Comparison of ENCODE assay signal across 13 cellular contexts in genomic region chr17:82120148-82120547, GRCh38. TPM values are rescaled to one million over a fixed set of nuclear protein-coding genes. Genes with fewer than 3 reads are reported as not detected.
DNase-seq lines count a peak whose midpoint lies in the region; ATAC-seq and TF ChIP-seq lines count a peak whose summit lies in the region.
"Had no signal": no experiment of that assay in that cellular context is flagged by ENCODE, and none has a peak within 500 bp of the region (broad histone marks: within the 10 kb centered on the region; RNA-seq: fewer than 3 reads in every experiment).

No MANE protein-coding gene starts in this region.

- H3K36me3 ChIP-seq in RWPE2 (ENCODE audit: low read depth) = peaks cover 14% of the 10 kb centered on the region

- H3K9me3 Mint-ChIP-seq in activated CD4-positive, alpha-beta T cell treated with anti-CD3 and anti-CD28 coated beads, Interleukin-2, amount 10 ng/mL, durations not matched to agents 24 days and 14 days = no peaks in the 10 kb centered on the region
- H3K9me3 Mint-ChIP-seq: effector memory CD8-positive, alpha-beta T cell had no signal

- TF ChIP-seq CTCF in RWPE2 (IDR thresholded peaks at IDR 0.05; ENCODE audit: poor library complexity, severe bottlenecking) = no peak
- no peak for TF ChIP-seq CTCF in astrocyte of the spinal cord (IDR thresholded peaks at IDR 0.05; ENCODE audit: low read depth, low read length)

- peak overlapping the region; percentile 45 for H3K27ac Mint-ChIP-seq in activated CD4-positive, alpha-beta T cell treated with anti-CD3 and anti-CD28 coated beads, Interleukin-2, amount 10 ng/mL, durations not matched to agents 24 days and 14 days
- H3K27ac Mint-ChIP-seq: effector memory CD8-positive, alpha-beta T cell had no signal

- peaks cover 10% of the 10 kb centered on the region for H3K36me3 Mint-ChIP-seq in activated CD4-positive, alpha-beta T cell treated with anti-CD3 and anti-CD28 coated beads, Interleukin-2, amount 10 ng/mL, durations not matched to agents 24 days and 14 days (ENCODE audit: low read depth)

- H3K4me1 Mint-ChIP-seq in activated CD4-positive, alpha-beta T cell treated with anti-CD3 and anti-CD28 coated beads, Interleukin-2, amount 10 ng/mL, durations not matched to agents 24 days and 14 days = peaks cover 24% of the 10 kb centered on the region

- H3K4me3 Mint-ChIP-seq in activated CD4-positive, alpha-beta T cell treated with anti-CD3 and anti-CD28 coated beads, Interleukin-2, amount 10 ng/mL, durations not matched to agents 24 days and 14 days = no peak overlapping the region
- H3K4me3 Mint-ChIP-seq: effector memory CD8-positive, alpha-beta T cell had no signal

- H3K27me3 Mint-ChIP-seq in activated CD4-positive, alpha-beta T cell treated with anti-CD3 and anti-CD28 coated beads, Interleukin-2, amount 10 ng/mL, durations not matched to agents 24 days and 14 days = no peaks in the 10 kb centered on the region
- H3K27me3 Mint-ChIP-seq: effector memory CD8-positive, alpha-beta T cell had no signal

- H3K4me3 ChIP-seq in RWPE2 (ENCODE audit: severe bottlenecking) (no peak overlapping the region), astrocyte of the spinal cord (ENCODE audit: low read depth, low read length) (no peak overlapping the region)

- no peaks in the 10 kb centered on the region for H3K9me3 ChIP-seq in RWPE2 (ENCODE audit: severe bottlenecking)

- peak; percentile 78 for DNase-seq in activated CD4-positive, alpha-beta T cell treated with anti-CD3 and anti-CD28 coated beads, Interleukin-2, amount 10 ng/mL, durations not matched to agents 24 days and 14 days
- no peak for DNase-seq in activated CD4-positive, alpha-beta T cell treated with anti-CD3 and anti-CD28 coated beads, Interleukin-2, amount 50 U/mL, for 4 hours
- DNase-seq in RWPE2 (ENCODE audit: low spot score) = no peak
- peak; percentile 37 for DNase-seq in astrocyte of the spinal cord (ENCODE audit: low read depth, low spot score)
- DNase-seq in renal cortical epithelial cell (ENCODE audit: low read depth) = peak; percentile 12
- DNase-seq in AML-193 (lab: John Stamatoyannopoulos, UW) = no peak
- no peak for DNase-seq in NCI-H2196 treated with DMSO at 0.1 percent for 48 hours (lab: John Stamatoyannopoulos, UW; ENCODE audit: unreplicated experiment)
- DNase-seq: DND-41; effector memory CD8-positive, alpha-beta T cell; NCI-H345; RPMI8226 had no signal

- H3K27me3 ChIP-seq in RWPE2 (ENCODE audit: insufficient read depth, poor library complexity, severe bottlenecking) = no peaks in the 10 kb centered on the region

- in situ Hi-C loops in astrocyte of the spinal cord (cut with HindIII; ENCODE audit: low sequenced_read_pairs) = no loop called here

- intact Hi-C loops in activated CD4-positive, alpha-beta T cell treated with anti-CD3 and anti-CD28 coated beads, Interleukin-2, amount 10 ng/mL, durations not matched to agents 24 days and 14 days (cut with micrococcal nuclease) = loop anchor here (10.0 kb wide), 1 partner anchor 255 kb away; the partner anchor contains the start of gene UTS2R

- H3K27ac ChIP-seq in RWPE2 (ENCODE audit: poor library complexity, severe bottlenecking) = no peak overlapping the region
- H3K27ac ChIP-seq: VCaP had no signal

- 0 out of 3 replicates have a peak, but pooled peaks have one; percentile 25 for ATAC-seq in RWPE2 (ENCODE audit: low read depth)
- ATAC-seq in GM21786 (IDR thresholded peaks at IDR 0.05; ENCODE audit: unreplicated experiment) = no peak
- ATAC-seq: effector memory CD8-positive, alpha-beta T cell had no signal

- no peaks in the 10 kb centered on the region for H3K4me1 ChIP-seq in RWPE2 (ENCODE audit: insufficient read depth, poor library complexity, severe bottlenecking)

RNA-seq across cellular contexts. Expression of gene FASN, which starts 22.1 kb away (rescaled TPM):
- total RNA-seq in activated CD4-positive, alpha-beta T cell treated with anti-CD3 and anti-CD28 coated beads, Interleukin-2, amount 10 ng/mL, durations not matched to agents 24 days and 14 days = 428 and 452 TPM in 2 replicates
- 84.0 and 103 TPM in 2 replicates for total RNA-seq in renal cortical epithelial cell

RNA-seq across cellular contexts. Expression of gene DUS1L, which starts 54.5 kb away (rescaled TPM):
- 230 and 232 TPM in 2 replicates for total RNA-seq in activated CD4-positive, alpha-beta T cell treated with anti-CD3 and anti-CD28 coated beads, Interleukin-2, amount 10 ng/mL, durations not matched to agents 24 days and 14 days
- total RNA-seq in renal cortical epithelial cell = 66.3 and 79.9 TPM in 2 replicates

Comparison
In these comparisons a context has a peak if more than half of its experiments do, and no peak if none do; other contexts are left out.
1. DNase-seq: peak in activated CD4-positive, alpha-beta T cell treated with anti-CD3 and anti-CD28 coated beads, Interleukin-2, amount 10 ng/mL, durations not matched to agents 24 days and 14 days (single experiment), astrocyte of the spinal cord (single experiment) and renal cortical epithelial cell (single experiment); none in activated CD4-positive, alpha-beta T cell treated with anti-CD3 and anti-CD28 coated beads, Interleukin-2, amount 50 U/mL, for 4 hours (0 of 2), RWPE2 (single experiment), AML-193 (0 of 2) and NCI-H2196 treated with DMSO at 0.1 percent for 48 hours (single experiment).